Comparison of ENCODE assay signal across 8 cellular contexts in the genomic region with DNA sequence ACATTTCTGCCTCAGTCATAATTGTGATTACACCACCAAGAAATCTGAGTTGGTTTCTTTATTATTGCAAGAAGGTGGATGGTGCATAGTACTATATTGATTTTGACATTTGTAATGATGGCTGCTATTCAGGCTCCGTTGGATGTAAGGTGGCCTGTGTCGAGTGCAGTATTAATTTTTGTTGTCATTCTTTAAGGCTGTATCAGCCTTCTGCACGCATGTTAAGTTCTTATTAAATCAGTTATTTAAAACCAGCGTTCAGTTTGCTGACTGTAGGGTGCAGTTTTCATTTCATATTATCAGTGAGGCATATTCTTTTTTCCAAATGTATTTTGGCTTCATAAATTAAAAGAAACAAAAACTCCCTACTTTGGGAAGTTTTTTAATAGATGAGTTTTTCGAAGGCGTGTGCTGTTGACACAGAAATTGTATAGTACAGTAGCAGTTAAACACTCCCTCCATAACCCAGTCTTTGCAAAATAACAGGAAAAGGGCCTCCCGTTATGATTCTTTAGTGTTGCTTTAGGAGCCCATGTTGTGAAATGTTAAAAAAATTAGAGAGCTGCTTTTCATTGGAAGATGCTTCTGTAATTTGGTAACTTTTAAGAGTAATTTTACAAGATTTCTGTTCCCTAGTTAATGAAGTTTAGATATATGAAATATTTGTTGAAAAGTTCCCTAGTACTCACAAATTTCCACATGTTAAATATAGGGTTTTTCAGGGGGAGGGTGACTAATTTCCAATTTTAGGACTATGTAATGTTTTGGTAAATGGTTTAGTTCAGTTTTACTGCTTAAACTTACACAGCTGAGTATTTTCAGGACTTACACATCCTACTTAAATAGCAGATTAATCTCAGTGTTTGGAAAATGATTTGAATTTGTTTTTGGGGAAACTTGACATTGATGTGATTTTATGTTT. TPM values are rescaled to one million over a fixed set of nuclear protein-coding genes. Genes with fewer than 3 reads are reported as not detected.
DNase-seq lines count a peak whose midpoint lies in the region; ATAC-seq, FAIRE-seq and TF ChIP-seq lines count a peak whose summit lies in the region.

No MANE protein-coding gene starts in this region.

- dilution Hi-C loops in endothelial cell of umbilical vein (cut with MboI; ENCODE audit: extremely low pct_ligation_motif_present, low sequenced_read_pairs) = no loop called here

- H3K4me2 ChIP-seq in DOHH2 (ENCODE audit: low read length) (peak overlapping the region; percentile 74), OCI-LY7 (ENCODE audit: low read length) (peak overlapping the region; percentile 83), endothelial cell of umbilical vein (ENCODE audit: insufficient read depth, low read length) (peak overlapping the region; percentile 95), trophoblast cell (ENCODE audit: low read length) (peak overlapping the region; percentile 60)

- H3K9me2 ChIP-seq in DOHH2 (replicated peaks; ENCODE audit: control insufficient read depth, low read length) (no peaks in the 10 kb centered on the region), OCI-LY7 (ENCODE audit: insufficient read depth, low read length) (no peaks in the 10 kb centered on the region)

- no peak overlapping the region for H2BK12ac ChIP-seq in trophoblast cell (ENCODE audit: low read length)

- H2AK5ac ChIP-seq in trophoblast cell (ENCODE audit: low read length) = no peak overlapping the region

- no peak overlapping the region for H3K23ac ChIP-seq in trophoblast cell (ENCODE audit: low read length)

- H3K27ac ChIP-seq in DOHH2 (ENCODE audit: low read depth, low read length) (peak overlapping the region; percentile 60; the same call in 1 of the 2 replicates), OCI-LY7 (ENCODE audit: low read depth, low read length, poor library complexity, severe bottlenecking) (no peak overlapping the region), endothelial cell of umbilical vein (ENCODE audit: insufficient read depth, low read depth, low read length) (peak overlapping the region; percentile 92), trophoblast cell (ENCODE audit: low read depth, low read length) (no peak overlapping the region)

- no peak for TF ChIP-seq POLR2A in endothelial cell of umbilical vein (IDR thresholded peaks at IDR 0.05; ENCODE audit: low read depth, low read length)

- BruUV-seq in OCI-LY7 (replicated peaks; lab: Mats Ljungman, UMichigan) = no TSS peak
- no TSS peak for BruUV-seq in endothelial cell of umbilical vein (replicated peaks; lab: Mats Ljungman, UMichigan)

- H3K4me1 ChIP-seq in DOHH2 (ENCODE audit: control insufficient read depth, low read length) (peaks cover 39% of the 10 kb centered on the region), OCI-LY7 (ENCODE audit: insufficient read depth, low read length, poor library complexity, severe bottlenecking) (peaks cover 23% of the 10 kb centered on the region), endothelial cell of umbilical vein (ENCODE audit: control insufficient read depth, extremely low read depth, insufficient read depth, low read length) (peaks cover 29% of the 10 kb centered on the region), trophoblast cell (ENCODE audit: control insufficient read depth in 1 of 2, insufficient read depth in 2 of 2, low read length in 2 of 2) (peaks cover 0 to 4% of the 10 kb centered on the region in 2 experiments)

- no peak overlapping the region for H3K18ac ChIP-seq in trophoblast cell (ENCODE audit: low read length)

- no peak overlapping the region for H3K14ac ChIP-seq in trophoblast cell (ENCODE audit: low read length)

- H3F3A ChIP-seq in DOHH2 (ENCODE audit: control insufficient read depth, insufficient read depth) = peaks cover 18% of the 10 kb centered on the region

- ATAC-seq in HG03520 (IDR thresholded peaks at IDR 0.05; ENCODE audit: unreplicated experiment) = no peak
- no peak for ATAC-seq in GM19455 (IDR thresholded peaks at IDR 0.05; ENCODE audit: unreplicated experiment)

- H4K8ac ChIP-seq in trophoblast cell (ENCODE audit: low read depth, low read length) = no peak overlapping the region

- H3K79me2 ChIP-seq in DOHH2 (ENCODE audit: control insufficient read depth, low read length) (peaks cover 63% of the 10 kb centered on the region), OCI-LY7 (ENCODE audit: insufficient read depth, low read depth, low read length) (peaks cover 55% of the 10 kb centered on the region), endothelial cell of umbilical vein (ENCODE audit: control insufficient read depth, insufficient read depth, low read length) (peaks cover 58% of the 10 kb centered on the region), trophoblast cell (ENCODE audit: control insufficient read depth, insufficient read depth, low read length, poor library complexity) (peaks cover 16% of the 10 kb centered on the region)

- TF ChIP-seq CTCF in DOHH2 (IDR thresholded peaks at IDR 0.05; ENCODE audit: low read depth, low read length, poor library complexity, severe bottlenecking) (no peak), OCI-LY7 (conservative IDR thresholded peaks at IDR 0.05; ENCODE audit: low read length) (no peak), endothelial cell of umbilical vein (IDR thresholded peaks at IDR 0.05; ENCODE audit: extremely low read depth in 1 of 2, insufficient read depth in 1 of 2, low read depth in 1 of 2, low read length in 2 of 2) (no peak)

- H3K36me3 ChIP-seq in DOHH2 (ENCODE audit: control insufficient read depth, low read length) = peaks cover 13% of the 10 kb centered on the region; the same call in 1 of the 2 replicates
- H3K36me3 ChIP-seq in OCI-LY7 (ENCODE audit: insufficient read depth, low read length) = no peaks in the 10 kb centered on the region
- H3K36me3 ChIP-seq in endothelial cell of umbilical vein (ENCODE audit: control insufficient read depth in 2 of 2, extremely low read depth in 1 of 2, insufficient read depth in 2 of 2, low read length in 2 of 2) = no peaks in the 10 kb centered on the region
- H3K36me3 ChIP-seq in trophoblast cell (ENCODE audit: control insufficient read depth in 1 of 2, insufficient read depth in 2 of 2, low read length in 2 of 2) = peaks cover 0 to 1% of the 10 kb centered on the region in 2 experiments

- POLR2A ChIA-PET in OCI-LY7 (lab: Charles Lee) = interaction anchor here (0.6 to 1.5 kb wide), 5 partner anchors 10 to 116 kb away, joined by 3 to 4 read pairs (median 3); no protein-coding TSS in a partner anchor
- POLR2A ChIA-PET in endothelial cell of umbilical vein (lab: Charles Lee) = no interaction called here

- intact Hi-C loops in OCI-LY7 (cut with micrococcal nuclease; ENCODE audit: unreplicated experiment) = loop anchor here (2.0 kb wide), 1 partner anchor 62 kb away; no protein-coding TSS in a partner anchor
- intact Hi-C loops in endothelial cell of umbilical vein (cut with micrococcal nuclease) = loop anchor here (1.0 kb wide), 1 partner anchor 63 kb away; no protein-coding TSS in a partner anchor

- H2BK120ac ChIP-seq in trophoblast cell (ENCODE audit: insufficient read depth, low read length, poor library complexity) = no peak overlapping the region

- H4K12ac ChIP-seq in trophoblast cell (ENCODE audit: low read depth, low read length) = no peak overlapping the region

- peak overlapping the region; percentile 99 for H3K4ac ChIP-seq in trophoblast cell (ENCODE audit: low read depth, low read length)

- no peaks in the 10 kb centered on the region for H3K9me3 ChIP-seq in DOHH2 (ENCODE audit: control insufficient read depth, insufficient read depth, low read length)
- H3K9me3 ChIP-seq in OCI-LY7 (ENCODE audit: low read length) = no peaks in the 10 kb centered on the region
- no peaks in the 10 kb centered on the region for H3K9me3 ChIP-seq in endothelial cell of umbilical vein (replicated peaks; ENCODE audit: control insufficient read depth, insufficient read depth, low read length)
- H3K9me3 ChIP-seq in trophoblast cell (ENCODE audit: insufficient read depth, low read depth, low read length) = no peaks in the 10 kb centered on the region

- peak overlapping the region; percentile 92 for H3K9ac ChIP-seq in endothelial cell of umbilical vein (replicated peaks; ENCODE audit: extremely low read depth, insufficient read depth, low read length)
- no peak overlapping the region for H3K9ac ChIP-seq in trophoblast cell (ENCODE audit: low read length)

- DNase-seq in OCI-LY7 (ENCODE audit: low spot score) (peak; percentile 14), endothelial cell of umbilical vein (ENCODE audit: low read depth, low spot score) (peak; percentile 48), trophoblast cell (no peak)
- no peak for DNase-seq in activated effector memory CD4-positive, alpha-beta T cell treated with anti-CD3 and anti-CD28 coated beads, Interleukin-2, amount 50 U/mL, for 16 hours
- no peak for DNase-seq in stimulated activated CD4-positive, alpha-beta T cell treated with anti-CD3 and anti-CD28 coated beads, Interleukin-15, amount 100 ng/mL, for 24 hours

- H3K79me1 ChIP-seq in trophoblast cell (ENCODE audit: low read length) = peaks cover 16% of the 10 kb centered on the region

- H4K20me1 ChIP-seq in DOHH2 (ENCODE audit: control insufficient read depth, insufficient read depth, low read depth, low read length) (peaks cover 4% of the 10 kb centered on the region; the same call in 1 of the 2 replicates), OCI-LY7 (ENCODE audit: insufficient read depth, low read length) (peaks cover 12% of the 10 kb centered on the region; the same call in 1 of the 2 replicates), endothelial cell of umbilical vein (replicated peaks; ENCODE audit: control insufficient read depth, extremely low read depth, insufficient read depth, low read length) (peaks cover 11% of the 10 kb centered on the region)

- H2AFZ ChIP-seq in OCI-LY7 (ENCODE audit: low read length) (peak overlapping the region; percentile 89; the same call in 1 of the 2 replicates), endothelial cell of umbilical vein (ENCODE audit: low read depth, low read length) (no peak overlapping the region), trophoblast cell (ENCODE audit: insufficient read depth, low read length, poor library complexity) (no peak overlapping the region)

- no CpG with 5 or more reads among the region's 7 CpGs for WGBS in trophoblast cell (ENCODE audit: extremely low coverage, insufficient coverage, insufficient read length)

- no peaks in the 10 kb centered on the region for H3K9me1 ChIP-seq in endothelial cell of umbilical vein (replicated peaks; ENCODE audit: control insufficient read depth, extremely low read depth, insufficient read depth, low read length)

- CTCF ChIA-PET in OCI-LY7 (lab: Charles Lee; ENCODE audit: unreplicated experiment) = no interaction called here
- CTCF ChIA-PET in endothelial cell of umbilical vein (lab: Charles Lee) = interaction anchor here (0.8 to 1.1 kb wide), 4 partner anchors 32 to 126 kb away, joined by 3 to 8 read pairs (median 4); no protein-coding TSS in a partner anchor

- H3K4me3 ChIP-seq in DOHH2 (ENCODE audit: low read length) = peak overlapping the region; percentile 81
- peak overlapping the region; percentile 97 for H3K4me3 ChIP-seq in OCI-LY7 (ENCODE audit: low read depth, low read length, poor library complexity, severe bottlenecking)
- peak overlapping the region; percentile 70 to 95 (median 88) for H3K4me3 ChIP-seq in endothelial cell of umbilical vein (replicated peaks in 1 of 3; ENCODE audit: insufficient read depth in 1 of 3, low read depth in 1 of 3, low read length in 3 of 3)
- no peak overlapping the region for H3K4me3 ChIP-seq in trophoblast cell (ENCODE audit: low read depth, low read length)

- FAIRE-seq in endothelial cell of umbilical vein (lab: Jason Lieb, UNC) = no peak

- H3K27me3 ChIP-seq in DOHH2 (ENCODE audit: control insufficient read depth, low read length) = no peaks in the 10 kb centered on the region; the same call in 1 of the 2 replicates
- no peaks in the 10 kb centered on the region for H3K27me3 ChIP-seq in endothelial cell of umbilical vein (ENCODE audit: control insufficient read depth in 2 of 2, insufficient read depth in 2 of 2, low read length in 2 of 2)
- no peaks in the 10 kb centered on the region for H3K27me3 ChIP-seq in trophoblast cell (ENCODE audit: insufficient read depth, low read length)

- no peak overlapping the region for H2BK5ac ChIP-seq in trophoblast cell (ENCODE audit: low read depth, low read length, poor library complexity)

- H4K91ac ChIP-seq in trophoblast cell (ENCODE audit: low read depth, low read length) = no peak overlapping the region

RNA-seq across cellular contexts. Expression of a gene that starts 1.9 kb away (rescaled TPM):
- 9.2 and 10.0 TPM in 2 replicates for total RNA-seq in OCI-LY7 (2014; rRNA removed; shearing (Covaris generic))
- total RNA-seq in OCI-LY7 (2022) (12.2 and 14.9 TPM in 2 replicates), endothelial cell of umbilical vein (43.9 and 45.5 TPM in 2 replicates)
- 5.0 and 6.7 TPM in 2 replicates for polyA plus RNA-seq in endothelial cell of umbilical vein
- 10.4 TPM in 2 replicates for polyA plus RNA-seq in endothelial cell of umbilical vein (2011; cell fraction: cytosol; rRNA removed)
- 22.4 and 27.1 TPM in 2 replicates for polyA plus RNA-seq in endothelial cell of umbilical vein (2011; cell fraction: nucleus; rRNA removed)
- 24.6 and 33.1 TPM in 2 replicates for polyA plus RNA-seq in endothelial cell of umbilical vein (2012)
- 44.9 and 50.9 TPM in 2 replicates for polyA minus RNA-seq in endothelial cell of umbilical vein
- polyA minus RNA-seq in endothelial cell of umbilical vein (2011; cell fraction: cytosol; rRNA and poly(A)+ RNA removed) = 23.0 TPM
- polyA minus RNA-seq in endothelial cell of umbilical vein (2011; cell fraction: nucleus; rRNA and poly(A)+ RNA removed) = 36.2 and 54.4 TPM in 2 replicates
- 61.0 and 62.4 TPM in 2 replicates for polyA plus RNA-seq in trophoblast cell (2013)

Comparison
In these comparisons a context has a peak if more than half of its experiments do, and no peak if none do; other contexts are left out.
1. H3K27ac ChIP-seq: peak in DOHH2 (single experiment) and endothelial cell of umbilical vein (single experiment); none in OCI-LY7 (single experiment) and trophoblast cell (single experiment).
2. DNase-seq: peak in OCI-LY7 (single experiment) and endothelial cell of umbilical vein (single experiment); none in trophoblast cell (0 of 2), activated effector memory CD4-positive, alpha-beta T cell treated with anti-CD3 and anti-CD28 coated beads, Interleukin-2, amount 50 U/mL, for 16 hours (single experiment) and stimulated activated CD4-positive, alpha-beta T cell treated with anti-CD3 and anti-CD28 coated beads, Interleukin-15, amount 100 ng/mL, for 24 hours (single experiment).
3. Peak in every context shown above with its lines, with median percentiles within 50 percentile points of each other: H3K4me2 ChIP-seq.